10 cellular contexts compared by ENCODE assay signal in genomic region chr1:156337052-156337887, GRCh38. TPM values are rescaled to one million over a fixed set of nuclear protein-coding genes. Genes with fewer than 3 reads are reported as not detected.
DNase-seq lines count a peak whose midpoint lies in the region; ATAC-seq and TF ChIP-seq lines count a peak whose summit lies in the region.
"Had no signal": no experiment of that assay in that cellular context is flagged by ENCODE, and none has a peak within 500 bp of the region (broad histone marks: within the 10 kb centered on the region; RNA-seq: fewer than 3 reads in every experiment).

No MANE protein-coding gene starts in this region.

- H3K27ac ChIP-seq in GM23338 (ENCODE audit: low read depth) (peak overlapping the region; percentile 72; the same call in 1 of the 2 replicates), fibroblast of lung (ENCODE audit: insufficient read depth, low read length) (peak overlapping the region; percentile 82), psoas muscle (peak overlapping the region; percentile 92)

- H3K27ac Mint-ChIP-seq in GM23338 (peak overlapping the region; percentile 98), T-helper 17 cell (peak overlapping the region; percentile 96)

- peaks cover 9% of the 10 kb centered on the region for H3K4me1 ChIP-seq in GM23338 (ENCODE audit: insufficient read depth)
- no peaks in the 10 kb centered on the region for H3K4me1 ChIP-seq in fibroblast of lung (ENCODE audit: control insufficient read depth, extremely low read depth, insufficient read depth, low read length)
- peaks cover 19% of the 10 kb centered on the region for H3K4me1 ChIP-seq in psoas muscle

- H3K4me1 Mint-ChIP-seq in GM23338: peaks cover 13% of the 10 kb centered on the region
- peaks cover 22% of the 10 kb centered on the region for H3K4me1 Mint-ChIP-seq in T-helper 17 cell

- peaks cover 58% of the 10 kb centered on the region for H3K36me3 Mint-ChIP-seq in GM23338 (ENCODE audit: low read depth)
- no peaks in the 10 kb centered on the region for H3K36me3 Mint-ChIP-seq in T-helper 17 cell (ENCODE audit: low read depth)

- H3K27me3 Mint-ChIP-seq in GM23338 (ENCODE audit: insufficient read depth, low read depth, poor library complexity) (peaks cover 10% of the 10 kb centered on the region), T-helper 17 cell (no peaks in the 10 kb centered on the region)

- no peaks in the 10 kb centered on the region for H3K27me3 ChIP-seq in GM23338 (ENCODE audit: insufficient read depth)
- H3K27me3 ChIP-seq in fibroblast of lung (ENCODE audit: control insufficient read depth, insufficient read depth, low read length): no peaks in the 10 kb centered on the region
- no peaks in the 10 kb centered on the region for H3K27me3 ChIP-seq in psoas muscle (ENCODE audit: insufficient read depth in 3 of 3, low read length in 2 of 3)

- H4K20me1 ChIP-seq in GM23338 (replicated peaks; ENCODE audit: insufficient read depth): peaks cover 38% of the 10 kb centered on the region
- no peaks in the 10 kb centered on the region for H4K20me1 ChIP-seq in fibroblast of lung (ENCODE audit: control insufficient read depth, extremely low read depth, insufficient read depth, low read length)

- H2AFZ ChIP-seq in GM23338 (0 out of 2 replicates have a peak overlapping the region, but pooled peaks have one; percentile 54), fibroblast of lung (ENCODE audit: low read length) (peak overlapping the region; percentile 79)

- H3F3A ChIP-seq in GM23338 (replicated peaks; ENCODE audit: low read depth): peaks cover 24% of the 10 kb centered on the region

- H3K9me3 ChIP-seq in T-helper 17 cell (ENCODE audit: control insufficient read depth, low read length, poor library complexity, severe bottlenecking) (no peaks in the 10 kb centered on the region), fibroblast of lung (ENCODE audit: control insufficient read depth, insufficient read depth, low read depth, low read length) (no peaks in the 10 kb centered on the region), psoas muscle (no peaks in the 10 kb centered on the region)

- H3K4me2 ChIP-seq in GM23338 (peak overlapping the region; percentile 85), fibroblast of lung (ENCODE audit: extremely low read depth, insufficient read depth, low read length) (peak overlapping the region; percentile 70)

- H3K36me3 ChIP-seq in GM23338 (ENCODE audit: insufficient read depth) (peaks cover 33% of the 10 kb centered on the region), fibroblast of lung (ENCODE audit: control insufficient read depth, insufficient read depth, low read length) (peaks cover 13% of the 10 kb centered on the region), psoas muscle (ENCODE audit: insufficient read depth in 1 of 2, low read depth in 1 of 2) (peaks cover 2 to 43% of the 10 kb centered on the region in 2 donors)

- H3K9me2 ChIP-seq in GM23338 (ENCODE audit: insufficient read depth): no peaks in the 10 kb centered on the region

- intact Hi-C loops in psoas muscle (cut with DNase I): no loop called here

- DNase-seq in GM23338 (ENCODE audit: low spot score) (no peak), T-helper 17 cell (no peak), fibroblast of lung (ENCODE audit: low read depth in 2 of 2) (peak in 1 of 2 donors; percentile 9), psoas muscle (no peak), Ammon's horn (ENCODE audit: low spot score) (no peak), NCI-H1048 (lab: John Stamatoyannopoulos, UW) (no peak)

- peaks cover 6% of the 10 kb centered on the region; the same call in 1 of the 3 replicates for H3K9me3 Mint-ChIP-seq in GM23338

- TF ChIP-seq CTCF in GM23338 (conservative IDR thresholded peaks at IDR 0.05; ENCODE audit: low read depth in 2 of 2) (no peak), fibroblast of lung (conservative IDR thresholded peaks at IDR 0.05 in 1 of 2, IDR thresholded peaks at IDR 0.05 in 1 of 2; ENCODE audit: low read depth in 1 of 2, low read length in 2 of 2) (no peak), psoas muscle (IDR thresholded peaks at IDR 0.05) (no peak)

- H3K79me2 ChIP-seq in GM23338 (replicated peaks; ENCODE audit: insufficient read depth) (peaks cover 57% of the 10 kb centered on the region), fibroblast of lung (ENCODE audit: control insufficient read depth, insufficient read depth, low read length) (peaks cover 37% of the 10 kb centered on the region)

- H3K9ac ChIP-seq in fibroblast of lung (ENCODE audit: insufficient read depth, low read length): peak overlapping the region; percentile 43

- H3K4me3 Mint-ChIP-seq in GM23338 (peak overlapping the region; percentile 100), T-helper 17 cell (peak overlapping the region; percentile 97)

- WGBS in psoas muscle, 3 donors: 33 to 34% (median 33%) methylated on average over 34 of the region's 34 CpGs

- ATAC-seq in GM23338 (no peak), T-helper 17 cell (no peak), psoas muscle (peak in 1 of 4 donors; percentile 0), GM21528 (IDR thresholded peaks at IDR 0.05; ENCODE audit: low FRiP score, unreplicated experiment) (no peak), GM18520 (IDR thresholded peaks at IDR 0.05; ENCODE audit: unreplicated experiment) (no peak)

- H3K4me3 ChIP-seq in GM23338 (peak overlapping the region; percentile 95), fibroblast of lung (replicated peaks in 1 of 4; ENCODE audit: control extremely low read depth in 1 of 4, insufficient read depth in 1 of 4, low read depth in 3 of 4, low read length in 4 of 4) (peak overlapping the region; percentile 75 to 97 (median 94)), psoas muscle (peak overlapping the region; percentile 97)

TF ChIP-seq in GM23338, 12 proteins besides CTCF, POLR2A, EP300 and RAD21 (continues in another document):
- TF ChIP-seq REST (IDR thresholded peaks at IDR 0.05; ENCODE audit: unreplicated experiment): no peak

RNA-seq across cellular contexts. Expression of gene CCT3, which starts 0.8 kb away (rescaled TPM):
- total RNA-seq in GM23338 (2014; rRNA removed; shearing (Covaris generic)): 526 and 618 TPM in 2 replicates
- polyA plus RNA-seq in GM23338 (2016; fragmentation: Nextera tagmentation; extraction: Ambion mirVana) (405 and 410 TPM in 2 replicates), fibroblast of lung (251 and 407 TPM in 2 replicates), psoas muscle (100 to 1,000 TPM; 144 to 258 (median 207) TPM)
- total RNA-seq in T-helper 17 cell (10 to 100 TPM; 75.3 to 77.6 TPM), fibroblast of lung (391 and 397 TPM in 2 replicates), psoas muscle (100 to 1,000 TPM; 164 to 190 (median 178) TPM)
- 173 and 269 TPM in 2 replicates for polyA plus RNA-seq in fibroblast of lung (2012)
- 108 and 132 TPM in 2 replicates for polyA minus RNA-seq in fibroblast of lung (ENCODE audit: low replicate concordance)

RNA-seq across cellular contexts. Expression of gene TSACC, which starts 1.1 kb away (rescaled TPM):
- 0.66 and 2.5 TPM in 2 replicates for total RNA-seq in GM23338 (2014; rRNA removed; shearing (Covaris generic))
- polyA plus RNA-seq in GM23338 (2016; fragmentation: Nextera tagmentation; extraction: Ambion mirVana): 9.3 and 9.8 TPM in 2 replicates
- total RNA-seq in T-helper 17 cell: under 1 TPM in 1 of 2 donors, not detected in 1; 0.40 TPM
- 0.50 TPM in 1 of 2 replicates, not detected in the other for total RNA-seq in fibroblast of lung
- polyA plus RNA-seq in fibroblast of lung: 0.50 and 0.54 TPM in 2 replicates
- polyA plus RNA-seq in fibroblast of lung (2012): 0.48 and 0.61 TPM in 2 replicates
- not detected in 2 replicates for polyA minus RNA-seq in fibroblast of lung (ENCODE audit: low replicate concordance)
- total RNA-seq in psoas muscle: 1 to 10 TPM in 1 of 4 donors, under 1 TPM in 3; 0.50 to 1.7 (median 0.85) TPM
- polyA plus RNA-seq in psoas muscle: under 1 TPM; 0.30 to 0.94 (median 0.56) TPM
- total RNA-seq: subcutaneous adipose tissue had no signal

RNA-seq across cellular contexts. Expression of gene RHBG, which starts 31.7 kb away (rescaled TPM):
- total RNA-seq in GM23338 (2014; rRNA removed; shearing (Covaris generic)): 1.6 and 1.7 TPM in 2 replicates
- polyA plus RNA-seq in GM23338 (2016; fragmentation: Nextera tagmentation; extraction: Ambion mirVana) (1.2 and 2.1 TPM in 2 replicates), fibroblast of lung (not detected in 2 replicates), psoas muscle (not detected)
- total RNA-seq in T-helper 17 cell (not detected), fibroblast of lung (not detected in 2 replicates), psoas muscle (not detected)
- not detected in 2 replicates for polyA plus RNA-seq in fibroblast of lung (2012)
- polyA minus RNA-seq in fibroblast of lung (ENCODE audit: low replicate concordance): not detected in 2 replicates
- total RNA-seq: activated CD8-positive, alpha-beta memory T cell treated with anti-CD3 and anti-CD28 coated beads for 36 hours; subcutaneous adipose tissue had no signal

RNA-seq across cellular contexts. Expression of gene VHLL, which starts 38.2 kb away (rescaled TPM):
- total RNA-seq in GM23338 (2014; rRNA removed; shearing (Covaris generic)): not detected in 2 replicates
- polyA plus RNA-seq in GM23338 (2016; fragmentation: Nextera tagmentation; extraction: Ambion mirVana) (not detected in 2 replicates), fibroblast of lung (not detected in 2 replicates), psoas muscle (not detected)
- total RNA-seq in T-helper 17 cell (not detected), fibroblast of lung (not detected in 2 replicates), psoas muscle (not detected)
- not detected in 2 replicates for polyA plus RNA-seq in fibroblast of lung (2012)
- not detected in 2 replicates for polyA minus RNA-seq in fibroblast of lung (ENCODE audit: low replicate concordance)
- total RNA-seq: activated CD8-positive, alpha-beta memory T cell treated with anti-CD3 and anti-CD28 coated beads for 36 hours; subcutaneous adipose tissue had no signal

RNA-seq across cellular contexts. Expression of gene GLMP, which starts 41.8 kb away (rescaled TPM):
- 41.9 and 50.5 TPM in 2 replicates for total RNA-seq in GM23338 (2014; rRNA removed; shearing (Covaris generic))
- 32.3 and 33.6 TPM in 2 replicates for polyA plus RNA-seq in GM23338 (2016; fragmentation: Nextera tagmentation; extraction: Ambion mirVana)
- total RNA-seq in T-helper 17 cell: 10 to 100 TPM; 21.2 to 25.0 TPM
- total RNA-seq in fibroblast of lung: 71.9 and 93.5 TPM in 2 replicates
- polyA plus RNA-seq in fibroblast of lung: 40.4 and 46.3 TPM in 2 replicates
- 88.1 and 96.7 TPM in 2 replicates for polyA plus RNA-seq in fibroblast of lung (2012)
- polyA minus RNA-seq in fibroblast of lung (ENCODE audit: low replicate concordance): 56.0 and 75.1 TPM in 2 replicates
- total RNA-seq in psoas muscle: 1 to 10 TPM; 5.1 to 9.6 (median 7.5) TPM
- 1 to 10 TPM; 6.1 to 8.3 (median 6.8) TPM for polyA plus RNA-seq in psoas muscle
